8 cellular contexts compared by ENCODE assay signal in genomic region chr4:79917246-79917645, GRCh38.
DNase-seq lines count a peak whose midpoint lies in the region; ATAC-seq and TF ChIP-seq lines count a peak whose summit lies in the region.

No MANE protein-coding gene starts in this region.

- H3K27me3 ChIP-seq in gastrocnemius medialis (no peaks in the 10 kb centered on the region), vagina (no peaks in the 10 kb centered on the region)

- H3K9me3 ChIP-seq in gastrocnemius medialis: no peaks in the 10 kb centered on the region
- no peaks in the 10 kb centered on the region for H3K9me3 ChIP-seq in vagina

- H3K4me1 ChIP-seq in gastrocnemius medialis (peaks cover 0 to 4% of the 10 kb centered on the region in 2 donors), vagina (no peaks in the 10 kb centered on the region)

- no peak overlapping the region for H3K27ac Mint-ChIP-seq in activated CD8-positive, alpha-beta T cell treated with anti-CD3 and anti-CD28 coated beads, Interleukin-2, amount 10 ng/mL, durations not matched to agents 7 days and 5 days

- no peaks in the 10 kb centered on the region for H3K36me3 Mint-ChIP-seq in activated CD8-positive, alpha-beta T cell treated with anti-CD3 and anti-CD28 coated beads, Interleukin-2, amount 10 ng/mL, durations not matched to agents 7 days and 5 days (ENCODE audit: low read depth)

- CTCF ChIA-PET in activated CD8-positive, alpha-beta T cell treated with anti-CD3 and anti-CD28 coated beads, Interleukin-2, amount 10 ng/mL, durations not matched to agents 7 days and 5 days (lab: Charles Lee): interaction anchor here (0.6 to 1.9 kb wide), 18 partner anchors 9 to 302 kb away, joined by 3 to 14 read pairs (median 4); no protein-coding TSS in a partner anchor

- intact Hi-C loops in gastrocnemius medialis (cut with DNase I; ENCODE audit: low total_unique reads) (no loop called here), vagina (cut with DNase I) (no loop called here)

- peaks cover 13% of the 10 kb centered on the region for H3K4me1 Mint-ChIP-seq in activated CD8-positive, alpha-beta T cell treated with anti-CD3 and anti-CD28 coated beads, Interleukin-2, amount 10 ng/mL, durations not matched to agents 7 days and 5 days (ENCODE audit: low read depth)

- POLR2A ChIA-PET in activated CD8-positive, alpha-beta T cell treated with anti-CD3 and anti-CD28 coated beads, Interleukin-2, amount 10 ng/mL, durations not matched to agents 7 days and 5 days (lab: Charles Lee): no interaction called here

- no peak overlapping the region for H3K27ac ChIP-seq in gastrocnemius medialis
- no peak overlapping the region for H3K27ac ChIP-seq in vagina

- H3K36me3 ChIP-seq in gastrocnemius medialis (no peaks in the 10 kb centered on the region), vagina (no peaks in the 10 kb centered on the region)

- H3K4me3 Mint-ChIP-seq in activated CD8-positive, alpha-beta T cell treated with anti-CD3 and anti-CD28 coated beads, Interleukin-2, amount 10 ng/mL, durations not matched to agents 7 days and 5 days: no peak overlapping the region

- H3K4me3 ChIP-seq in gastrocnemius medialis (no peak overlapping the region), vagina (no peak overlapping the region)

- peak in 3 of 5 experiments; percentile 19 to 34 (median 21) for TF ChIP-seq CTCF in gastrocnemius medialis (IDR thresholded peaks at IDR 0.05 in 4 of 5, conservative IDR thresholded peaks at IDR 0.05 in 1 of 5)
- peak in 1 of 3 experiments; percentile 12 for TF ChIP-seq CTCF in vagina (IDR thresholded peaks at IDR 0.05)

- DNase-seq in NCI-H2171 (lab: John Stamatoyannopoulos, UW) (peak; percentile 2), NCI-H2171 treated with DMSO at 0.1 percent for 48 hours (lab: John Stamatoyannopoulos, UW) (no peak), NCI-H226 (peak; percentile 1), fibroblast of peridontal ligament (ENCODE audit: extremely low read depth) (peak; percentile 45), gastrocnemius medialis (no peak), vagina (ENCODE audit: extremely low spot score in 2 of 2) (no peak)
- peak; percentile 68 for DNase-seq in activated CD8-positive, alpha-beta T cell treated with anti-CD3 and anti-CD28 coated beads, Interleukin-2, amount 10 ng/mL, durations not matched to agents 7 days and 5 days

- in situ Hi-C loops in gastrocnemius medialis (cut with MboI; ENCODE audit: low sequenced_read_pairs in 4 of 4): no loop called here

- no peaks in the 10 kb centered on the region for H3K9me3 Mint-ChIP-seq in activated CD8-positive, alpha-beta T cell treated with anti-CD3 and anti-CD28 coated beads, Interleukin-2, amount 10 ng/mL, durations not matched to agents 7 days and 5 days (ENCODE audit: insufficient read depth)

- H3K27me3 Mint-ChIP-seq in activated CD8-positive, alpha-beta T cell treated with anti-CD3 and anti-CD28 coated beads, Interleukin-2, amount 10 ng/mL, durations not matched to agents 7 days and 5 days (ENCODE audit: low read depth): no peaks in the 10 kb centered on the region

- TF ChIP-seq POLR2A in gastrocnemius medialis (IDR thresholded peaks at IDR 0.05): no peak
- no peak for TF ChIP-seq POLR2A in vagina (IDR thresholded peaks at IDR 0.05)

- ATAC-seq in HG02642 (IDR thresholded peaks at IDR 0.05; ENCODE audit: poor library complexity, unreplicated experiment) (peak; percentile 90), gastrocnemius medialis (no peak)
- peak; percentile 76 for ATAC-seq in activated CD8-positive, alpha-beta T cell treated with anti-CD3 and anti-CD28 coated beads, Interleukin-2, amount 10 ng/mL, durations not matched to agents 7 days and 5 days

Comparison
In these comparisons a context has a peak if more than half of its experiments do, and no peak if none do; other contexts are left out.
1. DNase-seq: peak in NCI-H2171 (single experiment), NCI-H226 (single experiment), activated CD8-positive, alpha-beta T cell treated with anti-CD3 and anti-CD28 coated beads, Interleukin-2, amount 10 ng/mL, durations not matched to agents 7 days and 5 days (single experiment) and fibroblast of peridontal ligament (single experiment); none in NCI-H2171 treated with DMSO at 0.1 percent for 48 hours (single experiment), gastrocnemius medialis (0 of 2) and vagina (0 of 2).
2. ATAC-seq: peak in HG02642 (single experiment) and activated CD8-positive, alpha-beta T cell treated with anti-CD3 and anti-CD28 coated beads, Interleukin-2, amount 10 ng/mL, durations not matched to agents 7 days and 5 days (single experiment); none in gastrocnemius medialis (0 of 2).